Comparison of ENCODE assay signal across 1 cellular context in the genomic region with DNA sequence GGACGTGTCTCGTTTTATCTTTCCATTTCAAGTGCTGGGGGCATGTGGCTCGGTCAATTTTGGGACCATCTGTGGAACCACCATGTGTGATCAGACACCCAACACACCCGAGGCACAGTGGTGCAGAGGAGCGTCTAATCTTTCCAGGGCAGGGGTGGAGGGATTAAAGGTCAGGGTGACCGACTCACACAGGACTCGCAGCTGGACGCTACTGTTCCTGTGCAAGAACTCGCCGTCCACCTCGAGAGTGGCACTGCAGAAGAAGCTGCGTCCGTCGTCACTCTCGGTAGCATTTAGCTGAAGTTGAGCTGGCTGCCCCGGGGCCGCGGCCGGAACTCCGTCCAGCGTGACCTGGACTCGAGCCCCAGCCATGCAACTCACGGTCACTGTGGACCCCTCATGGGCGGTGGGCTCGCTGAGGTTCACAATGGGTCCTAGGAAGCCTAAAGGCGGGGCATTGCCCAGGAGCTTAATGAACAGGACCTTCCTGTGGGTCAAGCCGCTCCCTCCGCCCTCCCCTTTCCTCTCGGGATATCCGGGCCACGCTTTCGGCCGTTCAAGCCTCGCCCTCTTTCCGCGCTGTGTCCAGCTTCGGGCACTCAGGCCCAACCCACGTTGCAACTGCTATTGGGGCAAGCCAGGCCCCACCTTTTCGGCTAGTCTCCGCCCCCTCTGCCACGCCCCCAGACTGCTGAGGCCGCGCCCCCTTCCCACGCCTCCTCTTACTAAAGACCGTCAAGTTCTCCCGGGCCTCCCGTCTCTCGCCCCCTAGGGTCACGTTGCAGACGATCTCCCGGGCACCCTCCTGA.
TF ChIP-seq lines count a peak whose summit lies in the region.

No MANE protein-coding gene starts in this region.

TF ChIP-seq in endothelial cell of umbilical vein, 7 proteins besides CTCF, POLR2A, EP300 and RAD21:
- TF ChIP-seq POLR2AphosphoS5 (IDR thresholded peaks at IDR 0.05; ENCODE audit: insufficient read depth, low read depth, low read length), result peak; percentile 80
- TF ChIP-seq, protein P1, sequence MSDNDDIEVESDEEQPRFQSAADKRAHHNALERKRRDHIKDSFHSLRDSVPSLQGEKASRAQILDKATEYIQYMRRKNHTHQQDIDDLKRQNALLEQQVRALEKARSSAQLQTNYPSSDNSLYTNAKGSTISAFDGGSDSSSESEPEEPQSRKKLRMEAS (IDR thresholded peaks at IDR 0.05; ENCODE audit: insufficient read depth, insufficient read length), result no peak
- TF ChIP-seq GATA2 (IDR thresholded peaks at IDR 0.05; ENCODE audit: insufficient read depth, insufficient read length, low read depth, low read length), result no peak
- no peak for TF ChIP-seq EZH2 (IDR thresholded peaks at IDR 0.05; ENCODE audit: borderline replicate concordance, low read depth, low read length, severe bottlenecking)
- TF ChIP-seq FOS (IDR thresholded peaks at IDR 0.05; ENCODE audit: borderline replicate concordance, insufficient read depth, low read length), result no peak
- TF ChIP-seq MYC (IDR thresholded peaks at IDR 0.05; ENCODE audit: low read depth, low read length), result peak; percentile 24
- no peak for TF ChIP-seq JUN (IDR thresholded peaks at IDR 0.05; ENCODE audit: borderline replicate concordance, insufficient read depth, insufficient read length, low read depth)
TF ChIP-seq in endothelial cell of umbilical vein: peak in this region for 2.
